ENCODE assay signal across 11 cellular contexts in genomic region chr20:36969478-36970186, GRCh38. TPM values are rescaled to one million over a fixed set of nuclear protein-coding genes. Genes with fewer than 3 reads are reported as not detected.
DNase-seq lines count a peak whose midpoint lies in the region; ATAC-seq and TF ChIP-seq lines count a peak whose summit lies in the region.
"Had no signal": no experiment of that assay in that cellular context is flagged by ENCODE, and none has a peak within 500 bp of the region (broad histone marks: within the 10 kb centered on the region; RNA-seq: fewer than 3 reads in every experiment).

No MANE protein-coding gene starts in this region.

- H3K27ac ChIP-seq in upper lobe of right lung = peak overlapping the region; percentile 45
- no peak overlapping the region for H3K27ac ChIP-seq in tibial artery
- H3K27ac ChIP-seq: SJSA1 had no signal

- H3K4me1 ChIP-seq in upper lobe of right lung (peaks cover 4% of the 10 kb centered on the region), tibial artery (no peaks in the 10 kb centered on the region)
- H3K4me1 ChIP-seq: adrenal gland, SJSA1 had no signal

- H3K36me3 ChIP-seq in upper lobe of right lung (no peaks in the 10 kb centered on the region), tibial artery (no peaks in the 10 kb centered on the region)
- H3K36me3 ChIP-seq: adrenal gland, SJSA1 had no signal

- TF ChIP-seq CTCF in upper lobe of right lung (IDR thresholded peaks at IDR 0.05) = no peak
- TF ChIP-seq CTCF in tibial artery (IDR thresholded peaks at IDR 0.05) = no peak

- H3K4me3 ChIP-seq in upper lobe of right lung = no peak overlapping the region
- no peak overlapping the region for H3K4me3 ChIP-seq in tibial artery
- H3K4me3 ChIP-seq: adrenal gland, SJSA1 had no signal

- ATAC-seq in upper lobe of right lung (peak; percentile 59), HG02840 (IDR thresholded peaks at IDR 0.05; ENCODE audit: low FRiP score, unreplicated experiment) (no peak)

- peak; percentile 16 for DNase-seq in stimulated activated CD4-positive, alpha-beta T cell treated with anti-CD3 and anti-CD28 coated beads, Interleukin-12 subunit alpha, Interleukin-12 subunit beta, amount 100 ng/mL, for 4 hours
- no peak for DNase-seq in stimulated activated CD4-positive, alpha-beta T cell treated with anti-CD3 and anti-CD28 coated beads, Interleukin-2, amount 100 ng/mL, for 48 hours
- DNase-seq in activated effector memory CD4-positive, alpha-beta T cell treated with anti-CD3 and anti-CD28 coated beads, Interleukin-2, amount 50 U/mL, for 16 hours = peak; percentile 67
- DNase-seq in medulla oblongata (ENCODE audit: extremely low spot score) (peak; percentile 52), upper lobe of right lung (no peak), NCI-H748 (lab: John Stamatoyannopoulos, UW; ENCODE audit: unreplicated experiment) (no peak), tibial artery (no peak)
- DNase-seq: islet precursor cell had no signal

- intact Hi-C loops in upper lobe of right lung (cut with DNase I) = no loop called here
- intact Hi-C loops in tibial artery (cut with DNase I; ENCODE audit: low total_unique reads) = no loop called here

- H3K9me3 ChIP-seq in upper lobe of right lung (no peaks in the 10 kb centered on the region), tibial artery (no peaks in the 10 kb centered on the region)
- H3K9me3 ChIP-seq: adrenal gland, SJSA1 had no signal

- H3K27me3 ChIP-seq in upper lobe of right lung = no peaks in the 10 kb centered on the region
- no peaks in the 10 kb centered on the region for H3K27me3 ChIP-seq in tibial artery
- H3K27me3 ChIP-seq: adrenal gland, SJSA1 had no signal

RNA-seq across cellular contexts. Expression of gene SAMHD1, which starts 18.1 kb away (rescaled TPM):
- 177 TPM for total RNA-seq in upper lobe of right lung

Comparison
In these comparisons a context has a peak if more than half of its experiments do, and no peak if none do; other contexts are left out.
1. DNase-seq: peak in stimulated activated CD4-positive, alpha-beta T cell treated with anti-CD3 and anti-CD28 coated beads, Interleukin-12 subunit alpha, Interleukin-12 subunit beta, amount 100 ng/mL, for 4 hours (single experiment), activated effector memory CD4-positive, alpha-beta T cell treated with anti-CD3 and anti-CD28 coated beads, Interleukin-2, amount 50 U/mL, for 16 hours (single experiment) and medulla oblongata (single experiment); none in stimulated activated CD4-positive, alpha-beta T cell treated with anti-CD3 and anti-CD28 coated beads, Interleukin-2, amount 100 ng/mL, for 48 hours (0 of 2), upper lobe of right lung (single experiment), NCI-H748 (single experiment) and tibial artery (0 of 2).